ENCODE assay signal across 27 cellular contexts in the genomic region with DNA sequence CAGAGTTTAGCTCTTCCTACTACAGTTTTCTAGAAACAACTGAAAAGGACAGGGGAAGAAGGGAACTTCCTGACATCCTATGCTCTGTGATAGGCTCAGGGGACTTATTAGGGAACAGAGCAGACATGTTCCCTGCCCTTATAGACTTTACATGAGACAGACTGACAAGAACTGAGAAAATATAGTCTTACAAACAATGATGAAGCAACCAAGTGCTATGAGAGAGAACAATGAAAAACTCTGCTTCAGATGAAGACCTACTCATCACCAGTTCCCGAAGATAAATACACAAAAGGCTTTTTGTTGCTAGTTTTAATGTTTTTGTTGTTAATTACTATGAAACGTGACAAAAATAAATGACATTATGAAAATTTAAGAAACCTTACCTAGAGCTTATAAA.
"Had no signal": no experiment of that assay in that cellular context is flagged by ENCODE, and none has a peak within 500 bp of the region (broad histone marks: within the 10 kb centered on the region; RNA-seq: fewer than 3 reads in every experiment).

No MANE protein-coding gene starts in this region.

- ATAC-seq: activated CD4-positive, alpha-beta T cell treated with anti-CD3 and anti-CD28 coated beads for 36 hours; gastrocnemius medialis; left lung; naive thymus-derived CD4-positive, alpha-beta T cell; stimulated activated naive B cell treated with anti-CD40 and anti-IgM and Interleukin-4, amounts not matched to agents 10 μg/mL and 1 μg/mL and 100 μg/mL, for 72 hours had no signal

- H3K9ac ChIP-seq: parathyroid adenoma had no signal

- H3K36me3 ChIP-seq: brain microvascular endothelial cell, gastrocnemius medialis, left lung, right atrium auricular region, stomach, transverse colon had no signal

- H3K27me3 ChIP-seq: brain microvascular endothelial cell, gastrocnemius medialis, left lung, right atrium auricular region, stomach, testis, transverse colon had no signal

- H3K27ac ChIP-seq: brain microvascular endothelial cell, epithelial cell of prostate, gastrocnemius medialis, left lung, parathyroid adenoma, right atrium auricular region, stomach, testis, transverse colon had no signal

- DNase-seq: activated CD4-positive, alpha-beta T cell treated with anti-CD3 and anti-CD28 coated beads for 36 hours; activated CD4-positive, alpha-beta T cell treated with anti-CD3 and anti-CD28 coated beads, Interleukin-2, amount 50 U/mL, for 4 hours; activated CD4-positive, CD25-positive, alpha-beta regulatory T cell; activated CD8-positive, alpha-beta memory T cell treated with anti-CD3 and anti-CD28 coated beads for 24 hours; activated effector memory CD4-positive, alpha-beta T cell treated with anti-CD3 and anti-CD28 coated beads, Interleukin-2, amount 50 U/mL, for 16 hours; activated naive CD4-positive, alpha-beta T cell treated with anti-CD3 and anti-CD28 coated beads for 36 hours; activated naive CD8-positive, alpha-beta T cell treated with anti-CD3 and anti-CD28 coated beads, Interleukin-2, amount 10 ng/mL, durations not matched to agents 7 days and 5 days; brain microvascular endothelial cell; central memory CD4-positive, alpha-beta T cell; effector CD8-positive, alpha-beta T cell; gastrocnemius medialis; head of caudate nucleus; kidney glomerular epithelial cell; left lung; naive thymus-derived CD4-positive, alpha-beta T cell; occipital lobe; stimulated activated CD4-positive, alpha-beta T cell treated with anti-CD3 and anti-CD28 coated beads, Interleukin-1b, Interleukin-23, amount 100 ng/mL, for 48 hours; stimulated activated CD4-positive, alpha-beta T cell treated with anti-CD3 and anti-CD28 coated beads, Interleukin-4, amount 100 ng/mL, for 4 hours; stimulated activated naive B cell treated with anti-CD40 and anti-IgM and Interleukin-4, amounts not matched to agents 10 μg/mL and 1 μg/mL and 100 μg/mL, for 72 hours; stomach; T-helper 1 cell; testis; transverse colon had no signal

- H3K9me3 ChIP-seq: gastrocnemius medialis, left lung, stomach, testis, transverse colon had no signal

- H3K4me3 ChIP-seq: gastrocnemius medialis, left lung, right atrium auricular region, smooth muscle cell, stomach, testis, transverse colon had no signal

- H3K4me1 ChIP-seq: gastrocnemius medialis, left lung, parathyroid adenoma, stomach, testis had no signal
